ENCODE assay signal across 35 cellular contexts in the genomic region with DNA sequence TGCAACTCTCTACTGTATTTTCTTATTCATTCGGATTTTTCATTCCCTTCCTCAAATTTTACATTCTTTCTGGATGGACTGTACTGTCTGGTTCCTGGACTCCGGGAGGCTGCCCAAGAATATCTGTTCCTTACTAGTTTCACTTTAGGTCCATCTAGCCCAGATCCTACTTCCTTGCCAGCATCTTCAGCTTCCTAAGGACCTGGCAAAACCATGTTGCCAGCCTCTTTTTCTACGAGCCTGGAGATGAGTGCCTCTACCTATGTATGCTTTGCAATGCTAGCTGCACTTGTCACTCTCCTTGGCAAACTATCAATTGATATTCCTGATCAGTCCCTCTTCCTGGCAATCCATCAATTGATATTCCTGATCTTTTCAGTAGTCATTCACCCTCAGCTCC. TPM values are rescaled to one million over a fixed set of nuclear protein-coding genes. Genes with fewer than 3 reads are reported as not detected.
"Had no signal": no experiment of that assay in that cellular context is flagged by ENCODE, and none has a peak within 500 bp of the region (broad histone marks: within the 10 kb centered on the region; RNA-seq: fewer than 3 reads in every experiment).

No MANE protein-coding gene starts in this region.

- H3K27me3 ChIP-seq: adrenal gland, breast epithelium, cardiac muscle cell, heart right ventricle had no signal

- H3K4me3 Mint-ChIP-seq: activated B cell treated with CpG ODN at 0.5 μM for 24 hours; activated CD8-positive, alpha-beta T cell treated with anti-CD3 and anti-CD28 coated beads for 36 hours; activated naive CD4-positive, alpha-beta T cell treated with anti-CD3 and anti-CD28 coated beads for 36 hours; activated naive CD4-positive, alpha-beta T cell treated with anti-CD3 and anti-CD28 coated beads, Interleukin-2, amount 50 U/mL, for 24 hours; activated naive CD8-positive, alpha-beta T cell treated with anti-CD3 and anti-CD28 coated beads for 36 hours; activated naive CD8-positive, alpha-beta T cell treated with anti-CD3 and anti-CD28 coated beads, Interleukin-2, amount 50 U/mL, for 24 hours; activated T-cell treated with anti-CD3 and anti-CD28 coated beads, Interleukin-2, amount 50 U/mL, for 4 hours; activated T-helper 1 cell treated with anti-CD3 and anti-CD28 coated beads, Interleukin-12 subunit alpha, Interleukin-12 subunit beta, Interleukin-2, Interleukin-4 antibody, amounts not matched to agents 30 ng/mL and 10 ng/mL and 1 ng/mL, durations not matched to agents 14 hours and 24 hours and 36 hours; brain; effector memory CD8-positive, alpha-beta T cell; T-helper 17 cell; T-helper 2 cell treated with Interferon-gamma antibody and Interleukin-4, amounts not matched to agents 5 μg/mL and 100 μg/mL, for 36 hours had no signal

- H3K9me3 ChIP-seq: adrenal gland, breast epithelium, gastroesophageal sphincter, heart right ventricle had no signal

- H3K4me1 Mint-ChIP-seq: T-helper 17 cell had no signal

- DNase-seq: activated B cell treated with CpG ODN at 0.5 μM for 24 hours; activated CD4-positive, alpha-beta T cell treated with anti-CD3 and anti-CD28 coated beads for 48 hours; activated CD4-positive, alpha-beta T cell treated with anti-CD3 and anti-CD28 coated beads, Interleukin-2, amount 50 U/mL, for 1 hour; activated CD4-positive, alpha-beta T cell treated with anti-CD3 and anti-CD28 coated beads, Interleukin-2, amount 50 U/mL, for 48 hours; activated CD8-positive, alpha-beta memory T cell treated with anti-CD3 and anti-CD28 coated beads for 24 hours; activated CD8-positive, alpha-beta T cell treated with anti-CD3 and anti-CD28 coated beads for 36 hours; activated effector memory CD4-positive, alpha-beta T cell treated with anti-CD3 and anti-CD28 coated beads, Interleukin-2, amount 50 U/mL, for 16 hours; activated naive CD4-positive, alpha-beta T cell treated with anti-CD3 and anti-CD28 coated beads for 36 hours; activated naive CD8-positive, alpha-beta T cell treated with anti-CD3 and anti-CD28 coated beads for 36 hours; activated naive CD8-positive, alpha-beta T cell treated with anti-CD3 and anti-CD28 coated beads, Interleukin-2, amount 50 U/mL, for 24 hours; activated T-cell treated with anti-CD3 and anti-CD28 coated beads, Interleukin-2, amount 50 U/mL, for 4 hours; adrenal gland; amygdala; aorta; central memory CD4-positive, alpha-beta T cell; cortex of kidney; dermis blood vessel endothelial cell; effector CD4-positive, alpha-beta T cell; effector memory CD8-positive, alpha-beta T cell; heart right ventricle; SW 1271; T-helper 1 cell; T-helper 17 cell; T1000; WERI-Rb-1 had no signal

- H3K4me1 ChIP-seq: breast epithelium, gastroesophageal sphincter had no signal

- H3K4me3 ChIP-seq: adrenal gland, breast epithelium, cardiac muscle cell, gastroesophageal sphincter, heart right ventricle had no signal

- ATAC-seq: activated CD4-positive, CD25-positive, alpha-beta regulatory T cell treated with anti-CD3 and anti-CD28 coated beads, Interleukin-2, amount 50 U/mL, for 24 hours; activated CD8-positive, alpha-beta T cell treated with anti-CD3 and anti-CD28 coated beads for 36 hours; activated naive CD8-positive, alpha-beta T cell treated with anti-CD3 and anti-CD28 coated beads, Interleukin-2, amount 50 U/mL, for 24 hours; activated T-cell treated with anti-CD3 and anti-CD28 coated beads, Interleukin-2, amount 50 U/mL, for 4 hours; effector memory CD8-positive, alpha-beta T cell; gastroesophageal sphincter; heart right ventricle; T-helper 17 cell had no signal

- H3K36me3 Mint-ChIP-seq: activated naive CD4-positive, alpha-beta T cell treated with anti-CD3 and anti-CD28 coated beads, Interleukin-2, amount 50 U/mL, for 24 hours; activated naive CD8-positive, alpha-beta T cell treated with anti-CD3 and anti-CD28 coated beads for 36 hours; brain had no signal

- H3K36me3 ChIP-seq: adrenal gland, breast epithelium, cardiac muscle cell, gastroesophageal sphincter, heart right ventricle, WERI-Rb-1 had no signal

- H3K27ac Mint-ChIP-seq: activated B cell treated with CpG ODN at 0.5 μM for 24 hours; activated CD8-positive, alpha-beta T cell treated with anti-CD3 and anti-CD28 coated beads for 36 hours; activated naive CD4-positive, alpha-beta T cell treated with anti-CD3 and anti-CD28 coated beads for 36 hours; activated naive CD4-positive, alpha-beta T cell treated with anti-CD3 and anti-CD28 coated beads, Interleukin-2, amount 50 U/mL, for 24 hours; activated naive CD8-positive, alpha-beta T cell treated with anti-CD3 and anti-CD28 coated beads for 36 hours; activated naive CD8-positive, alpha-beta T cell treated with anti-CD3 and anti-CD28 coated beads, Interleukin-2, amount 50 U/mL, for 24 hours; activated T-helper 1 cell treated with anti-CD3 and anti-CD28 coated beads, Interleukin-12 subunit alpha, Interleukin-12 subunit beta, Interleukin-2, Interleukin-4 antibody, amounts not matched to agents 30 ng/mL and 10 ng/mL and 1 ng/mL, durations not matched to agents 14 hours and 24 hours and 36 hours; activated T-helper 2 cell treated with anti-CD3 and anti-CD28 coated beads, Interferon-gamma antibody, Interleukin-2, Interleukin-4, amounts not matched to agents 10 μg/mL and 5 μg/mL and 100 μg/mL, durations not matched to agents 14 hours and 24 hours and 36 hours; brain; effector memory CD8-positive, alpha-beta T cell; T-helper 17 cell; T-helper 2 cell treated with Interferon-gamma antibody and Interleukin-4, amounts not matched to agents 5 μg/mL and 100 μg/mL, for 36 hours had no signal

- H3K27ac ChIP-seq: adrenal gland, breast epithelium, cardiac muscle cell, epithelial cell of prostate, gastroesophageal sphincter, heart right ventricle, WERI-Rb-1 had no signal

- H3K9me3 Mint-ChIP-seq: activated B cell treated with CpG ODN at 0.5 μM for 24 hours; activated CD8-positive, alpha-beta T cell treated with anti-CD3 and anti-CD28 coated beads for 36 hours; activated naive CD4-positive, alpha-beta T cell treated with anti-CD3 and anti-CD28 coated beads for 36 hours; activated naive CD4-positive, alpha-beta T cell treated with anti-CD3 and anti-CD28 coated beads, Interleukin-2, amount 50 U/mL, for 24 hours; activated naive CD8-positive, alpha-beta T cell treated with anti-CD3 and anti-CD28 coated beads for 36 hours; activated naive CD8-positive, alpha-beta T cell treated with anti-CD3 and anti-CD28 coated beads, Interleukin-2, amount 50 U/mL, for 24 hours; activated T-cell treated with anti-CD3 and anti-CD28 coated beads, Interleukin-2, amount 50 U/mL, for 4 hours; activated T-helper 1 cell treated with anti-CD3 and anti-CD28 coated beads, Interleukin-12 subunit alpha, Interleukin-12 subunit beta, Interleukin-2, Interleukin-4 antibody, amounts not matched to agents 30 ng/mL and 10 ng/mL and 1 ng/mL, durations not matched to agents 14 hours and 24 hours and 36 hours; activated T-helper 2 cell treated with anti-CD3 and anti-CD28 coated beads, Interferon-gamma antibody, Interleukin-2, Interleukin-4, amounts not matched to agents 10 μg/mL and 5 μg/mL and 100 μg/mL, durations not matched to agents 14 hours and 24 hours and 36 hours; effector memory CD8-positive, alpha-beta T cell; T-helper 2 cell treated with Interferon-gamma antibody and Interleukin-4, amounts not matched to agents 5 μg/mL and 100 μg/mL, for 36 hours had no signal

RNA-seq across cellular contexts. Expression of a gene that starts 5.6 kb away (rescaled TPM):
- total RNA-seq: activated B cell treated with CpG ODN at 0.5 μM for 24 hours; activated CD8-positive, alpha-beta T cell treated with anti-CD3 and anti-CD28 coated beads for 36 hours; activated naive CD8-positive, alpha-beta T cell treated with anti-CD3 and anti-CD28 coated beads for 36 hours; activated T-helper 1 cell treated with anti-CD3 and anti-CD28 coated beads, Interleukin-12 subunit alpha, Interleukin-12 subunit beta, Interleukin-2, Interleukin-4 antibody, amounts not matched to agents 30 ng/mL and 10 ng/mL and 1 ng/mL, durations not matched to agents 14 hours and 24 hours and 36 hours; activated T-helper 2 cell treated with anti-CD3 and anti-CD28 coated beads, Interferon-gamma antibody, Interleukin-2, Interleukin-4, amounts not matched to agents 10 μg/mL and 5 μg/mL and 100 μg/mL, durations not matched to agents 14 hours and 24 hours and 36 hours; T-helper 17 cell had no signal
